Comparison of ENCODE assay signal across 9 cellular contexts in the genomic region with DNA sequence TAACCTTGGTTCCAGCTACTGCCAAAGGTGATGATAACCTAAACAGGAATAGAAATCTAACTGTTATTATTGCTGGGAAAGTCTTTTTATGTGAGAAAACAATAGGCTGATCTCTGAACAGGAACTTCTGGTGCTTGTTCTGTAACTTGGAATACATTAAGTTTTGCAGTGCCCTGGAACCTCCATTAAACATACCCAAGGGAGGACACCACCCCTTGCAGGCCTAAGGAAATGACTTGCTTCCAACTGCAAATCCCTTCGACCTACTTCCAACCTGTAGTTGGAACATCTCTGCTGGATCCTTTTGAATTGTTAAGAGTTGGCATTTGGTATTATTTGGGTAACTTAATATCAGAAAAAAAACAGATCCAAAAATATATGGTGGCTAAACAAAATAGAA.
"Had no signal": no experiment of that assay in that cellular context is flagged by ENCODE, and none has a peak within 500 bp of the region (broad histone marks: within the 10 kb centered on the region; RNA-seq: fewer than 3 reads in every experiment).

No MANE protein-coding gene starts in this region.

- ATAC-seq: HCT116, HepG2 had no signal

- H3K9ac ChIP-seq: GM23248 had no signal

- H3K4me3 ChIP-seq: GM23248, HAP-1 had no signal

- H3K27ac ChIP-seq: GM23248, HL-60 had no signal

- H3K4me1 ChIP-seq: HAP-1 had no signal

- H3K36me3 ChIP-seq: HAP-1 had no signal

- DNase-seq: GM23248, GOT3, H7, HFFc6, KBM-7 had no signal

- H3K9me3 ChIP-seq: HAP-1 had no signal
